ENCODE assay signal across 17 cellular contexts in the genomic region with DNA sequence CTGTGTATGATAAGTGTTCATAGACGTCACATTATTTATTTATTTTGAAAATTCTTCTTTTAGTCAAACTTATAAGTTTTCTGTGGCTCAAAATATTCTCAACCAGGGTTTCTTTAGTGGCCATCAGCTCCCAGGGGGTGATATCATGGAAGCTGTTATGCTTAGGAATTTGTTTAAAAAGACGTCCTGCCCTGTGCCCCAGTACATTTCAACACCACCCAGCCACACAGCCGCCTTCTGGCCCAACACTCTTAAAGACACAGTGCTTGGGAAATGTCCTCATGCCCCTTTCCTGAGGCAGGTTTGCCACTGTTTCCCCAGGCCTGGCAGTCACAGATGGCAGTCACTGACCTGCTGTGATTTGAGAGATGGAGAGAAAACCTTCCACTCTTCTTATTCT. TPM values are rescaled to one million over a fixed set of nuclear protein-coding genes. Genes with fewer than 3 reads are reported as not detected.
DNase-seq lines count a peak whose midpoint lies in the region; ATAC-seq, FAIRE-seq and TF ChIP-seq lines count a peak whose summit lies in the region.
"Had no signal": no experiment of that assay in that cellular context is flagged by ENCODE, and none has a peak within 500 bp of the region (broad histone marks: within the 10 kb centered on the region; RNA-seq: fewer than 3 reads in every experiment).

No MANE protein-coding gene starts in this region.

- POLR2A ChIA-PET in AG04450 (lab: Yijun Ruan, JAX): interaction anchor here (1.0 to 4.2 kb wide), 3 partner anchors 15 to 32 kb away, joined by 3 to 21 read pairs (median 17); a partner anchor contains a TSS

- no peak for DNase-seq in AG04450 (ENCODE audit: low read depth, low spot score)
- peak; percentile 3 for DNase-seq in prostate gland (ENCODE audit: low spot score)
- no peak for DNase-seq in SK-N-DZ (ENCODE audit: low spot score)
- no peak for DNase-seq in NCI-H2081 treated with DMSO at 0.1 percent for 48 hours (lab: John Stamatoyannopoulos, UW)
- DNase-seq: BE2C; DMS79 treated with DMSO at 0.1 percent for 48 hours; effector memory CD8-positive, alpha-beta T cell; NCI-H1092 treated with DMSO at 0.1 percent for 48 hours; NCI-H446; PC-3; T-helper 17 cell had no signal

- CTCF ChIA-PET in AG04450 (lab: Charles Lee): interaction anchor here (1.0 to 6.1 kb wide), 5 partner anchors 12 to 116 kb away, joined by 3 to 99 read pairs (median 7); no protein-coding TSS in a partner anchor

- H3K27ac ChIP-seq in AG04450 (ENCODE audit: low read depth, low read length) (peak overlapping the region; percentile 61), gastroesophageal sphincter (no peak overlapping the region), prostate gland (peak overlapping the region in 1 of 2 donors; percentile 67)
- H3K27ac ChIP-seq: heart left ventricle had no signal

- 14 to 22% methylated on average over 3 of the region's 3 CpGs for WGBS in gastroesophageal sphincter (ENCODE audit: low coverage in 1 of 2), 2 donors
- WGBS in prostate gland: 56% methylated on average over 3 of the region's 3 CpGs

- no peaks in the 10 kb centered on the region for H3K9me3 ChIP-seq in AG04450 (ENCODE audit: control insufficient read depth, insufficient read depth, low read length)
- H3K9me3 ChIP-seq in gastroesophageal sphincter: no peaks in the 10 kb centered on the region
- H3K9me3 ChIP-seq in prostate gland: no peaks in the 10 kb centered on the region
- H3K9me3 ChIP-seq: BE2C, body of pancreas, heart left ventricle had no signal

- intact Hi-C loops in prostate gland (cut with DNase I): no loop called here

- TF ChIP-seq EP300 in gastroesophageal sphincter (IDR thresholded peaks at IDR 0.05): no peak

- TF ChIP-seq POLR2A in gastroesophageal sphincter (IDR thresholded peaks at IDR 0.05) (no peak), prostate gland (IDR thresholded peaks at IDR 0.05) (no peak)

- H3K4me3 ChIP-seq in AG04450 (ENCODE audit: low read depth, low read length) (no peak overlapping the region), gastroesophageal sphincter (no peak overlapping the region), prostate gland (no peak overlapping the region)
- H3K4me3 ChIP-seq: body of pancreas, heart left ventricle had no signal

- FAIRE-seq in TTC549 (lab: Jason Lieb, UNC): peak; percentile 80

- ATAC-seq in gastroesophageal sphincter (peak; percentile 52), GM19467 (IDR thresholded peaks at IDR 0.05; ENCODE audit: unreplicated experiment) (no peak), GM21576 (IDR thresholded peaks at IDR 0.05; ENCODE audit: unreplicated experiment) (no peak)
- ATAC-seq: body of pancreas; effector memory CD8-positive, alpha-beta T cell; PC-3 had no signal

- H3K36me3 ChIP-seq in gastroesophageal sphincter (no peaks in the 10 kb centered on the region), prostate gland (no peaks in the 10 kb centered on the region)
- H3K36me3 ChIP-seq: BE2C, heart left ventricle had no signal

- H3K4me1 ChIP-seq in gastroesophageal sphincter (peaks cover 0 to 36% (median 4%) of the 10 kb centered on the region in 3 donors), prostate gland (replicated peaks) (peaks cover 19% of the 10 kb centered on the region)

- no peak for TF ChIP-seq CTCF in AG04450 (IDR thresholded peaks at IDR 0.05; ENCODE audit: low read depth, low read length)
- TF ChIP-seq CTCF in gastroesophageal sphincter (IDR thresholded peaks at IDR 0.05): no peak
- no peak for TF ChIP-seq CTCF in prostate gland (IDR thresholded peaks at IDR 0.05)

- no peaks in the 10 kb centered on the region for H3K27me3 ChIP-seq in AG04450 (ENCODE audit: control insufficient read depth, insufficient read depth, low read length)
- peaks cover 12% of the 10 kb centered on the region for H3K27me3 ChIP-seq in gastroesophageal sphincter
- H3K27me3 ChIP-seq in prostate gland (replicated peaks; ENCODE audit: insufficient read depth): no peaks in the 10 kb centered on the region
- H3K27me3 ChIP-seq: BE2C, body of pancreas, heart left ventricle had no signal

RNA-seq across cellular contexts. Expression of a gene that starts 19.9 kb away (rescaled TPM):
- polyA plus RNA-seq in AG04450 (2011; rRNA removed): 28.8 and 36.5 TPM in 2 replicates
- 26.7 and 30.7 TPM in 2 replicates for polyA minus RNA-seq in AG04450 (2011; rRNA and poly(A)+ RNA removed)
- total RNA-seq in gastroesophageal sphincter (10 to 100 TPM; 23.5 to 53.7 (median 38.2) TPM), prostate gland (10 to 100 TPM; 71.2 to 72.8 TPM)
- polyA plus RNA-seq in SK-N-DZ (2014; cell fraction: cytosol; rRNA removed): 19.0 and 20.0 TPM in 2 replicates
- 8.4 and 10.4 TPM in 2 replicates for polyA plus RNA-seq in SK-N-DZ (2014; cell fraction: nucleus; rRNA removed)
- total RNA-seq: T-helper 17 cell had no signal

RNA-seq across cellular contexts. Expression of a gene that starts 57.7 kb away (rescaled TPM):
- 9.3 and 11.2 TPM in 2 replicates for polyA plus RNA-seq in AG04450 (2011; rRNA removed)
- 5.1 and 8.1 TPM in 2 replicates for polyA minus RNA-seq in AG04450 (2011; rRNA and poly(A)+ RNA removed)
- total RNA-seq in gastroesophageal sphincter (10 to 100 TPM in 3 of 4 donors, 1 to 10 TPM in 1; 9.3 to 25.7 (median 14.2) TPM), prostate gland (10 to 100 TPM; 11.3 to 11.9 TPM)
- polyA plus RNA-seq in SK-N-DZ (2014; cell fraction: cytosol; rRNA removed): 8.4 and 10.5 TPM in 2 replicates
- polyA plus RNA-seq in SK-N-DZ (2014; cell fraction: nucleus; rRNA removed): 7.0 and 7.1 TPM in 2 replicates
